In genomic region chr12:109619002-109619604, GRCh38 we compare ENCODE assay signal across 1 cellular context.
A peak's percentile ranks its signal among the peaks of the same experiment; 100 is the strongest.
TF ChIP-seq lines count a peak whose summit lies in the region.

No MANE protein-coding gene starts in this region.

TF ChIP-seq in K562, 482 proteins besides CTCF, POLR2A, EP300 and RAD21 (continued from another document):
- no peak for TF ChIP-seq ZNF586 (CRISPR knock-in tag; conservative IDR thresholded peaks at IDR 0.05)
- TF ChIP-seq TFAP4 (CRISPR knock-in tag; IDR thresholded peaks at IDR 0.05; ENCODE audit: borderline replicate concordance) = no peak
- TF ChIP-seq, protein P1, sequence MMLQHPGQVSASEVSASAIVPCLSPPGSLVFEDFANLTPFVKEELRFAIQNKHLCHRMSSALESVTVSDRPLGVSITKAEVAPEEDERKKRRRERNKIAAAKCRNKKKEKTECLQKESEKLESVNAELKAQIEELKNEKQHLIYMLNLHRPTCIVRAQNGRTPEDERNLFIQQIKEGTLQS (IDR thresholded peaks at IDR 0.05) = peak; percentile 89
- TF ChIP-seq, protein P1 (CRISPR knock-in tag; conservative IDR thresholded peaks at IDR 0.05) = no peak
- TF ChIP-seq ZNF668 (CRISPR knock-in tag; IDR thresholded peaks at IDR 0.05) = no peak
- no peak for TF ChIP-seq ZNF583 (CRISPR knock-in tag; IDR thresholded peaks at IDR 0.05)
- TF ChIP-seq HEY1 (CRISPR knock-in tag; IDR thresholded peaks at IDR 0.05; ENCODE audit: borderline replicate concordance) = no peak
- no peak for TF ChIP-seq HNRNPH1 (optimal IDR thresholded peaks at IDR 0.05; ENCODE audit: low read depth, low read length)
- 0 out of 4 replicates have a peak, but pooled peaks of 1 of the 2 experiments have one; percentile 19 for TF ChIP-seq RCOR1 (IDR thresholded peaks at IDR 0.05; ENCODE audit: borderline replicate concordance in 1 of 2, low read depth in 2 of 2, low read length in 2 of 2)
- TF ChIP-seq SMARCA5 (IDR thresholded peaks at IDR 0.05) = peak; percentile 73; the same call in 1 of the 2 replicates
- TF ChIP-seq, protein P2, sequence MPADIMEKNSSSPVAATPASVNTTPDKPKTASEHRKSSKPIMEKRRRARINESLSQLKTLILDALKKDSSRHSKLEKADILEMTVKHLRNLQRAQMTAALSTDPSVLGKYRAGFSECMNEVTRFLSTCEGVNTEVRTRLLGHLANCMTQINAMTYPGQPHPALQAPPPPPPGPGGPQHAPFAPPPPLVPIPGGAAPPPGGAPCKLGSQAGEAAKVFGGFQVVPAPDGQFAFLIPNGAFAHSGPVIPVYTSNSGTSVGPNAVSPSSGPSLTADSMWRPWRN (IDR thresholded peaks at IDR 0.05; ENCODE audit: low read depth) = no peak
- TF ChIP-seq, protein P3, sequence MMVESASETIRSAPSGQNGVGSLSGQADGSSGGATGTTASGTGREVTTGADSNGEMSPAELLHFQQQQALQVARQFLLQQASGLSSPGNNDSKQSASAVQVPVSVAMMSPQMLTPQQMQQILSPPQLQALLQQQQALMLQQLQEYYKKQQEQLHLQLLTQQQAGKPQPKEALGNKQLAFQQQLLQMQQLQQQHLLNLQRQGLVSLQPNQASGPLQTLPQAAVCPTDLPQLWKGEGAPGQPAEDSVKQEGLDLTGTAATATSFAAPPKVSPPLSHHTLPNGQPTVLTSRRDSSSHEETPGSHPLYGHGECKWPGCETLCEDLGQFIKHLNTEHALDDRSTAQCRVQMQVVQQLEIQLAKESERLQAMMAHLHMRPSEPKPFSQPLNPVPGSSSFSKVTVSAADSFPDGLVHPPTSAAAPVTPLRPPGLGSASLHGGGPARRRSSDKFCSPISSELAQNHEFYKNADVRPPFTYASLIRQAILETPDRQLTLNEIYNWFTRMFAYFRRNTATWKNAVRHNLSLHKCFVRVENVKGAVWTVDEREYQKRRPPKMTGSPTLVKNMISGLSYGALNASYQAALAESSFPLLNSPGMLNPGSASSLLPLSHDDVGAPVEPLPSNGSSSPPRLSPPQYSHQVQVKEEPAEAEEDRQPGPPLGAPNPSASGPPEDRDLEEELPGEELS (CRISPR knock-in tag; IDR thresholded peaks at IDR 0.05; ENCODE audit: borderline replicate concordance) = no peak
- no peak for TF ChIP-seq TEAD4 (IDR thresholded peaks at IDR 0.05; ENCODE audit: low read length)
- no peak for TF ChIP-seq TEAD4 (CRISPR knock-in tag; IDR thresholded peaks at IDR 0.05; ENCODE audit: borderline replicate concordance)
- TF ChIP-seq STAT6 (CRISPR knock-in tag; IDR thresholded peaks at IDR 0.05) = no peak
- TF ChIP-seq ZNF280B (CRISPR knock-in tag; IDR thresholded peaks at IDR 0.05) = no peak
- TF ChIP-seq KAT7 (CRISPR knock-in tag; IDR thresholded peaks at IDR 0.05; ENCODE audit: borderline replicate concordance) = no peak
- TF ChIP-seq SMAD1 (IDR thresholded peaks at IDR 0.05; ENCODE audit: low read depth, low read length, partially characterized antibody) = no peak
- peak; percentile 23; the same call in 1 of the 2 replicates for TF ChIP-seq USF2 (CRISPR knock-in tag; IDR thresholded peaks at IDR 0.05)
- TF ChIP-seq EWSR1 (IDR thresholded peaks at IDR 0.05; ENCODE audit: borderline replicate concordance, low read depth, partially characterized antibody) = no peak
- no peak for TF ChIP-seq LEF1 (IDR thresholded peaks at IDR 0.05)
- peak; percentile 85; the same call in 1 of the 2 replicates for TF ChIP-seq ATF7 (IDR thresholded peaks at IDR 0.05)
- TF ChIP-seq ZBTB7A (IDR thresholded peaks at IDR 0.05; ENCODE audit: borderline replicate concordance, control insufficient read depth, low read depth, low read length) = no peak
- no peak for TF ChIP-seq FOXJ2 (tag; IDR thresholded peaks at IDR 0.05)
- no peak for TF ChIP-seq JUND (IDR thresholded peaks at IDR 0.05; ENCODE audit: borderline replicate concordance, low read depth, low read length)
- TF ChIP-seq JUND (tag; IDR thresholded peaks at IDR 0.05; ENCODE audit: borderline replicate concordance, low read depth, low read length) = peak; percentile 33; the same call in 1 of the 3 replicates
- TF ChIP-seq KHSRP (IDR thresholded peaks at IDR 0.05) = peak; percentile 37; the same call in 1 of the 2 replicates
- TF ChIP-seq BCOR (IDR thresholded peaks at IDR 0.05) = peak; percentile 78
- no peak for TF ChIP-seq MTA1 (IDR thresholded peaks at IDR 0.05; ENCODE audit: borderline replicate concordance)
- peak; percentile 77 for TF ChIP-seq ZFP36 (IDR thresholded peaks at IDR 0.05; ENCODE audit: low read depth, low read length, partially characterized antibody)
- TF ChIP-seq CBX8 (IDR thresholded peaks at IDR 0.05; ENCODE audit: borderline replicate concordance, extremely low read depth, low read depth, low read length, poor library complexity, severe bottlenecking) = no peak
